ENCODE assay signal across 17 cellular contexts in genomic region chr15:49313650-49314049, GRCh38.
DNase-seq lines count a peak whose midpoint lies in the region; ATAC-seq and TF ChIP-seq lines count a peak whose summit lies in the region.
"Had no signal": no experiment of that assay in that cellular context is flagged by ENCODE, and none has a peak within 500 bp of the region (broad histone marks: within the 10 kb centered on the region; RNA-seq: fewer than 3 reads in every experiment).

No MANE protein-coding gene starts in this region.

- TF ChIP-seq CTCF in RWPE1 (conservative IDR thresholded peaks at IDR 0.05; ENCODE audit: low read depth) (no peak), fibroblast of mammary gland (conservative IDR thresholded peaks at IDR 0.05; ENCODE audit: control insufficient read depth, insufficient read depth, low read depth, low read length) (no peak)

- H3K36me3 Mint-ChIP-seq in activated CD4-positive, alpha-beta T cell treated with anti-CD3 and anti-CD28 coated beads for 36 hours (ENCODE audit: low read depth) = peaks cover 29% of the 10 kb centered on the region
- peaks cover 24% of the 10 kb centered on the region for H3K36me3 Mint-ChIP-seq in activated CD4-positive, alpha-beta T cell treated with anti-CD3 and anti-CD28 coated beads, Interleukin-2, amount 10 ng/mL, durations not matched to agents 24 days and 14 days (ENCODE audit: low read depth)

- DNase-seq in activated CD4-positive, alpha-beta T cell treated with anti-CD3 and anti-CD28 coated beads for 36 hours = no peak
- DNase-seq in activated CD4-positive, alpha-beta T cell treated with anti-CD3 and anti-CD28 coated beads, Interleukin-2, amount 10 ng/mL, durations not matched to agents 24 days and 14 days = no peak
- DNase-seq in RWPE1 (ENCODE audit: low spot score) (peak; percentile 12), fibroblast of mammary gland (ENCODE audit: low read depth) (peak; percentile 89), smooth muscle cell of the brain vasculature (ENCODE audit: low read depth, low spot score) (peak; percentile 3), CD1c-positive myeloid dendritic cell (ENCODE audit: extremely low spot score) (no peak), head of caudate nucleus (no peak)
- DNase-seq: 8988T, anterior cingulate cortex, DMS79 treated with DMSO at 0.1 percent for 48 hours, Kasumi-1, naive B cell, NCI-H2171 treated with DMSO at 0.1 percent for 48 hours, Peyer's patch, tibial artery had no signal

- peak; percentile 19 for ATAC-seq in activated CD4-positive, alpha-beta T cell treated with anti-CD3 and anti-CD28 coated beads for 36 hours
- ATAC-seq in HG03439 (IDR thresholded peaks at IDR 0.05; ENCODE audit: unreplicated experiment) = no peak

- no peak overlapping the region for H3K4me3 ChIP-seq in fibroblast of mammary gland (ENCODE audit: control insufficient read depth, low read depth, low read length)
- H3K4me3 ChIP-seq: Peyer's patch, skin epidermis, tibial artery had no signal

- no peak overlapping the region for H3K27ac ChIP-seq in RWPE1
- H3K27ac ChIP-seq: Peyer's patch, skin epidermis, tibial artery had no signal

- CTCF ChIA-PET in activated CD4-positive, alpha-beta T cell treated with anti-CD3 and anti-CD28 coated beads for 36 hours (lab: Charles Lee) = no interaction called here
- CTCF ChIA-PET in RWPE1 (lab: Yijun Ruan, JAX) = interaction anchor here (0.7 kb wide), 1 partner anchor 108 kb away, joined by 3 read pairs; no protein-coding TSS in a partner anchor

- H3K9me3 Mint-ChIP-seq in activated CD4-positive, alpha-beta T cell treated with anti-CD3 and anti-CD28 coated beads for 36 hours (ENCODE audit: low read depth) = no peaks in the 10 kb centered on the region
- peaks cover 13% of the 10 kb centered on the region for H3K9me3 Mint-ChIP-seq in activated CD4-positive, alpha-beta T cell treated with anti-CD3 and anti-CD28 coated beads, Interleukin-2, amount 10 ng/mL, durations not matched to agents 24 days and 14 days

- no peak overlapping the region for H3K27ac Mint-ChIP-seq in activated CD4-positive, alpha-beta T cell treated with anti-CD3 and anti-CD28 coated beads for 36 hours
- H3K27ac Mint-ChIP-seq in activated CD4-positive, alpha-beta T cell treated with anti-CD3 and anti-CD28 coated beads, Interleukin-2, amount 10 ng/mL, durations not matched to agents 24 days and 14 days = no peak overlapping the region
- H3K27ac Mint-ChIP-seq: naive B cell had no signal

- H3K27me3 Mint-ChIP-seq in activated CD4-positive, alpha-beta T cell treated with anti-CD3 and anti-CD28 coated beads for 36 hours = no peaks in the 10 kb centered on the region
- no peaks in the 10 kb centered on the region for H3K27me3 Mint-ChIP-seq in activated CD4-positive, alpha-beta T cell treated with anti-CD3 and anti-CD28 coated beads, Interleukin-2, amount 10 ng/mL, durations not matched to agents 24 days and 14 days
- H3K27me3 Mint-ChIP-seq: naive B cell had no signal

- peaks cover 5% of the 10 kb centered on the region for H3K4me1 Mint-ChIP-seq in activated CD4-positive, alpha-beta T cell treated with anti-CD3 and anti-CD28 coated beads for 36 hours
- peaks cover 3% of the 10 kb centered on the region for H3K4me1 Mint-ChIP-seq in activated CD4-positive, alpha-beta T cell treated with anti-CD3 and anti-CD28 coated beads, Interleukin-2, amount 10 ng/mL, durations not matched to agents 24 days and 14 days

- intact Hi-C loops in activated CD4-positive, alpha-beta T cell treated with anti-CD3 and anti-CD28 coated beads for 36 hours (cut with DNase I, micrococcal nuclease) = no loop called here
- intact Hi-C loops in activated CD4-positive, alpha-beta T cell treated with anti-CD3 and anti-CD28 coated beads, Interleukin-2, amount 10 ng/mL, durations not matched to agents 24 days and 14 days (cut with micrococcal nuclease) = no loop called here
- intact Hi-C loops in head of caudate nucleus (cut with DNase I) = no loop called here

- H3K4me3 Mint-ChIP-seq in activated CD4-positive, alpha-beta T cell treated with anti-CD3 and anti-CD28 coated beads for 36 hours = no peak overlapping the region
- no peak overlapping the region for H3K4me3 Mint-ChIP-seq in activated CD4-positive, alpha-beta T cell treated with anti-CD3 and anti-CD28 coated beads, Interleukin-2, amount 10 ng/mL, durations not matched to agents 24 days and 14 days
- H3K4me3 Mint-ChIP-seq: naive B cell had no signal

- POLR2A ChIA-PET in activated CD4-positive, alpha-beta T cell treated with anti-CD3 and anti-CD28 coated beads for 36 hours (lab: Charles Lee) = no interaction called here
- POLR2A ChIA-PET in RWPE1 (lab: Yijun Ruan, JAX; ENCODE audit: low non-redundant PET) = no interaction called here

Comparison
In these comparisons a context has a peak if more than half of its experiments do, and no peak if none do; other contexts are left out.
1. DNase-seq: peak in RWPE1 (single experiment), fibroblast of mammary gland (single experiment) and smooth muscle cell of the brain vasculature (single experiment); none in activated CD4-positive, alpha-beta T cell treated with anti-CD3 and anti-CD28 coated beads for 36 hours (single experiment), activated CD4-positive, alpha-beta T cell treated with anti-CD3 and anti-CD28 coated beads, Interleukin-2, amount 10 ng/mL, durations not matched to agents 24 days and 14 days (single experiment), CD1c-positive myeloid dendritic cell (single experiment) and head of caudate nucleus (0 of 42).